Comparison of ENCODE assay signal across 9 cellular contexts in the genomic region with DNA sequence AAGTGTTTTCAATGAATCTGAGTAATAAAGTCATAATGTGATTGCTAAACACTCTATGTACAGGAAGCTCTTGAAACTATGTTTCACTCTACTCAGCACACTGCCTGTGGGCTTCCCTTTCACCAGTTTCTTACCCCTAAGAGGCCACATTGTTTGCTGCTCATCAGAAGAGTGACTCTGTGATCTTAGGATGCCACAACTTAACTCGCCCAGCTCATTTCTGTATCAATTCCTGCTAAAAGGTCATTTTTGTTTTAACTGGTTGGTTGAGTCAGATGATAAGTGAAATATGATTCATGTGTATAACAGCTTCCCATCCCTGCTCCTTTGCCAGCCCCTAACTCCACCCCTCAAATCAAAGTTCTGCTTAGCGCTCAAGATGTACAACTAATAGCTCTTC. TPM values are rescaled to one million over a fixed set of nuclear protein-coding genes. Genes with fewer than 3 reads are reported as not detected.
DNase-seq lines count a peak whose midpoint lies in the region; ATAC-seq and TF ChIP-seq lines count a peak whose summit lies in the region.
"Had no signal": no experiment of that assay in that cellular context is flagged by ENCODE, and none has a peak within 500 bp of the region (broad histone marks: within the 10 kb centered on the region; RNA-seq: fewer than 3 reads in every experiment).

No MANE protein-coding gene starts in this region.

- DNase-seq in COLO829 (ENCODE audit: low spot score): peak; percentile 74
- DNase-seq in activated naive CD4-positive, alpha-beta T cell treated with anti-CD3 and anti-CD28 coated beads, Interleukin-2, amount 50 U/mL, for 16 hours: peak; percentile 42
- no peak for DNase-seq in GM13977 (ENCODE audit: low spot score)
- DNase-seq in NCI-H1436 (lab: John Stamatoyannopoulos, UW): no peak
- no peak for DNase-seq in cardiac septum (ENCODE audit: low spot score)
- no peak for DNase-seq in Right ventricle myocardium inferior (ENCODE audit: missing footprints)
- DNase-seq: COR-L47 had no signal

- intact Hi-C loops in cardiac septum (cut with DNase I): no loop called here
- intact Hi-C loops in Right ventricle myocardium inferior (cut with DNase I): no loop called here

- in situ Hi-C loops in GM13977 (cut with MboI; ENCODE audit: low pct_unique_long_range_greater_than_20kb, low sequenced_read_pairs, unreplicated experiment): loop anchor here (10.0 kb wide), 1 partner anchor 147 kb away; no protein-coding TSS in a partner anchor

- ATAC-seq in GM19372 (IDR thresholded peaks at IDR 0.05; ENCODE audit: low read depth, unreplicated experiment) (peak; percentile 83), HG03066 (IDR thresholded peaks at IDR 0.05; ENCODE audit: low read depth, unreplicated experiment) (peak; percentile 83), Right ventricle myocardium inferior (no peak)

- no peak for TF ChIP-seq CTCF in GM13977 (IDR thresholded peaks at IDR 0.05; ENCODE audit: extremely low read depth, insufficient read depth, missing control alignments)

RNA-seq across cellular contexts. Expression of a gene that starts 9.8 kb away (rescaled TPM):
- total RNA-seq in cardiac septum (103 TPM), Right ventricle myocardium inferior (101 TPM)

RNA-seq across cellular contexts. Expression of a gene that starts 17.0 kb away (rescaled TPM):
- total RNA-seq in cardiac septum (0.16 TPM), Right ventricle myocardium inferior (1.5 TPM)

Comparison
In these comparisons a context has a peak if more than half of its experiments do, and no peak if none do; other contexts are left out.
1. DNase-seq: peak in COLO829 (single experiment) and activated naive CD4-positive, alpha-beta T cell treated with anti-CD3 and anti-CD28 coated beads, Interleukin-2, amount 50 U/mL, for 16 hours (single experiment); none in GM13977 (single experiment), NCI-H1436 (single experiment), cardiac septum (single experiment) and Right ventricle myocardium inferior (single experiment).